Comparison of ENCODE assay signal across 8 cellular contexts in the genomic region with DNA sequence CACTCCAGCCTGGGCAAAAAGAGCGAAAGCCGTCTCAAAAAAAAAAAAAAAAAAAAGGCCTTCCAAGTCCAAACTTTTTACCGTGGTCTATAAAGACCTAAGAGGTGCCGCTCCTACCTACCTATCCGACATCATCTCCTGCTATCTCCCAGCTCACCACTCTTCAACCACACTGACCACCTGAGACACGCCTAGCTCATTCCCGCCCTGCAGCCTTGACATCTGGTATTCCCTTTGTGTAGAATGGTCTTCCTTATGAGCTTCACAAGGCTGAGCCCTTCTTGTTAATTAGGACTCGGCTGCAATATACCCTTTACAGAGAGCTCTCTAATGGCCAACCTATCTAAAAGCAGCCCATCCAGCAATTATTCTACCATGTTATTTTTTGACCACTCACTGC. TPM values are rescaled to one million over a fixed set of nuclear protein-coding genes. Genes with fewer than 3 reads are reported as not detected.
A peak's percentile ranks its signal among the peaks of the same experiment; 100 is the strongest.
DNase-seq lines count a peak whose midpoint lies in the region; ATAC-seq, FAIRE-seq and TF ChIP-seq lines count a peak whose summit lies in the region.

No MANE protein-coding gene starts in this region.

- peaks cover 36% of the 10 kb centered on the region for H3K79me2 ChIP-seq in astrocyte (ENCODE audit: insufficient read depth, low read length)

- no peaks in the 10 kb centered on the region for H3K9me3 Mint-ChIP-seq in astrocyte (ENCODE audit: unreplicated experiment)

- no peak for FAIRE-seq in astrocyte (lab: Jason Lieb, UNC)

- peak overlapping the region; percentile 98 for H3K9ac ChIP-seq in astrocyte (ENCODE audit: low read length)

- TF ChIP-seq POLR2A in uterus (IDR thresholded peaks at IDR 0.05) = no peak

- H3K4me2 ChIP-seq in astrocyte (ENCODE audit: low read length) = peak overlapping the region; percentile 98

- 31 to 36% methylated on average over 8 of the region's 8 CpGs for WGBS in lung, 2 donors

- TF ChIP-seq CTCF in cardiac muscle cell (IDR thresholded peaks at IDR 0.05; ENCODE audit: low read depth, low read length) (no peak), astrocyte (IDR thresholded peaks at IDR 0.05; ENCODE audit: insufficient read depth, low read depth, low read length) (no peak), lung (IDR thresholded peaks at IDR 0.05; ENCODE audit: control extremely low read depth, extremely low read depth) (no peak), uterus (IDR thresholded peaks at IDR 0.05) (no peak)

- peak overlapping the region; percentile 83 for H3K27ac ChIP-seq in cardiac muscle cell
- H3K27ac ChIP-seq in astrocyte (ENCODE audit: low read depth, low read length) = peak overlapping the region; percentile 84
- no peak overlapping the region for H3K27ac ChIP-seq in lung (ENCODE audit: low read depth in 1 of 2, low read length in 1 of 2)
- peak overlapping the region; percentile 63 to 80 for H3K27ac ChIP-seq in uterus

- ATAC-seq in Right ventricle myocardium inferior (no peak), lung (ENCODE audit: insufficient read depth, low FRiP score) (no peak)

- H3K36me3 ChIP-seq in cardiac muscle cell (peaks cover 27% of the 10 kb centered on the region), astrocyte (ENCODE audit: insufficient read depth, low read length) (peaks cover 29% of the 10 kb centered on the region), lung (ENCODE audit: control insufficient read depth in 2 of 2, insufficient read depth in 2 of 2, low read length in 2 of 2) (peaks cover 12 to 18% of the 10 kb centered on the region in 2 donors), uterus (no peaks in the 10 kb centered on the region)

- H3K4me1 Mint-ChIP-seq in astrocyte (ENCODE audit: low read depth, unreplicated experiment) = peaks cover 12% of the 10 kb centered on the region

- H2AFZ ChIP-seq in astrocyte (ENCODE audit: low read depth, low read length) = no peak overlapping the region

- no peaks in the 10 kb centered on the region for H3K27me3 Mint-ChIP-seq in astrocyte (ENCODE audit: low read depth, unreplicated experiment)

- DNase-seq in cardiac muscle cell (ENCODE audit: low read depth in 1 of 2, low spot score in 1 of 2) (no peak), Right ventricle myocardium inferior (ENCODE audit: missing footprints) (no peak), astrocyte (ENCODE audit: low read depth) (no peak), lung (ENCODE audit: low spot score) (no peak), uterus (no peak), medulla oblongata (ENCODE audit: extremely low spot score) (no peak), putamen (ENCODE audit: low spot score) (no peak)
- no peak for DNase-seq in stimulated activated CD4-positive, alpha-beta T cell treated with anti-CD3 and anti-CD28 coated beads, Interleukin-1b, Interleukin-23, amount 100 ng/mL, for 48 hours

- no peaks in the 10 kb centered on the region for H3K36me3 Mint-ChIP-seq in astrocyte (ENCODE audit: low read depth, unreplicated experiment)

- H3K27me3 ChIP-seq in cardiac muscle cell = no peaks in the 10 kb centered on the region
- H3K27me3 ChIP-seq in astrocyte (ENCODE audit: insufficient read depth, low read length) = no peaks in the 10 kb centered on the region
- H3K27me3 ChIP-seq in lung (ENCODE audit: control insufficient read depth, insufficient read depth) = no peaks in the 10 kb centered on the region
- H3K27me3 ChIP-seq in uterus = no peaks in the 10 kb centered on the region

- H3K9me3 ChIP-seq in cardiac muscle cell (ENCODE audit: low read depth) = no peaks in the 10 kb centered on the region
- H3K9me3 ChIP-seq in astrocyte (ENCODE audit: insufficient read depth, low read depth, low read length) = no peaks in the 10 kb centered on the region
- no peaks in the 10 kb centered on the region for H3K9me3 ChIP-seq in lung (ENCODE audit: control insufficient read depth in 2 of 2, insufficient read depth in 1 of 2, low read length in 1 of 2)
- H3K9me3 ChIP-seq in uterus = no peaks in the 10 kb centered on the region

- peak overlapping the region; percentile 87 for H3K4me3 Mint-ChIP-seq in astrocyte (ENCODE audit: unreplicated experiment)

- H3K27ac Mint-ChIP-seq in astrocyte (ENCODE audit: unreplicated experiment) = peak overlapping the region; percentile 90

- peaks cover 15% of the 10 kb centered on the region for H4K20me1 ChIP-seq in astrocyte (ENCODE audit: insufficient read depth, low read length)

- intact Hi-C loops in Right ventricle myocardium inferior (cut with DNase I) (no loop called here), uterus (cut with DNase I; ENCODE audit: low total_unique reads) (no loop called here)

- H3K4me1 ChIP-seq in cardiac muscle cell (ENCODE audit: low read depth) (no peaks in the 10 kb centered on the region), astrocyte (ENCODE audit: insufficient read depth, low read length) (peaks cover 9% of the 10 kb centered on the region), lung (ENCODE audit: control insufficient read depth in 2 of 2, insufficient read depth in 2 of 2, low read length in 2 of 2) (peaks cover 3% of the 10 kb centered on the region in 2 donors), uterus (peaks cover 0 to 5% of the 10 kb centered on the region in 2 donors)

- H3K4me3 ChIP-seq in cardiac muscle cell (peak overlapping the region; percentile 83), astrocyte (ENCODE audit: insufficient read depth, low read depth, low read length) (peak overlapping the region; percentile 100), lung (peak overlapping the region; percentile 97), uterus (peak overlapping the region; percentile 97 to 100)

RNA-seq across cellular contexts. Expression of gene MAGOH, which starts 0.7 kb away (rescaled TPM):
- total RNA-seq in cardiac muscle cell (30.9 and 36.6 TPM in 2 replicates), Right ventricle myocardium inferior (24.0 TPM), astrocyte (34.8 and 35.7 TPM in 2 replicates), lung (10 to 100 TPM; 33.0 to 34.1 TPM), uterus (10 to 100 TPM; 31.6 to 60.9 (median 45.2) TPM)
- polyA plus RNA-seq in cardiac muscle cell (24.6 and 27.9 TPM in 2 replicates), lung (100 to 1,000 TPM in 1 of 2 donors, 10 to 100 TPM in 1; 83.0 to 141 TPM)

RNA-seq across cellular contexts. Expression of gene CZIB, which starts 17.2 kb away (rescaled TPM):
- total RNA-seq in cardiac muscle cell = 49.7 and 62.2 TPM in 2 replicates
- polyA plus RNA-seq in cardiac muscle cell = 83.7 and 94.4 TPM in 2 replicates
- total RNA-seq in Right ventricle myocardium inferior = 60.7 TPM
- total RNA-seq in astrocyte = 32.3 and 34.5 TPM in 2 replicates
- total RNA-seq in lung = 10 to 100 TPM; 39.1 to 52.3 TPM
- 10 to 100 TPM; 53.6 to 86.5 TPM for polyA plus RNA-seq in lung
- 10 to 100 TPM; 78.9 to 81.9 (median 80.6) TPM for total RNA-seq in uterus

RNA-seq across cellular contexts. Expression of gene CPT2, which starts 41.0 kb away (rescaled TPM):
- total RNA-seq in cardiac muscle cell (47.1 and 60.8 TPM in 2 replicates), Right ventricle myocardium inferior (37.7 TPM), astrocyte (10.4 and 12.7 TPM in 2 replicates), lung (10 to 100 TPM; 16.3 to 26.4 TPM), uterus (10 to 100 TPM in 2 of 4 donors, 1 to 10 TPM in 2; 2.4 to 83.3 (median 10.2) TPM)
- polyA plus RNA-seq in cardiac muscle cell (52.3 and 60.1 TPM in 2 replicates), lung (10 to 100 TPM; 11.5 to 21.1 TPM)

Comparison
In these comparisons a context has a peak if more than half of its experiments do, and no peak if none do; other contexts are left out.
1. H3K27ac ChIP-seq: peak in cardiac muscle cell (single experiment), astrocyte (single experiment) and uterus (2 of 2); none in lung (0 of 2).
2. Peak in every context shown above with its lines, with median percentiles within 50 percentile points of each other: H3K4me3 ChIP-seq.